8 cellular contexts compared by ENCODE assay signal in genomic region chr7:151082151-151083070, GRCh38. TPM values are rescaled to one million over a fixed set of nuclear protein-coding genes. Genes with fewer than 3 reads are reported as not detected.
DNase-seq lines count a peak whose midpoint lies in the region; ATAC-seq, FAIRE-seq and TF ChIP-seq lines count a peak whose summit lies in the region.

No MANE protein-coding gene starts in this region.

- peak overlapping the region; percentile 91 for H3K4me3 Mint-ChIP-seq in activated B cell treated with CpG ODN at 0.5 μM for 24 hours

- peak overlapping the region; percentile 75 for H3K27ac ChIP-seq in HEK293 (ENCODE audit: extremely low read depth, low read depth, low read length)
- peak overlapping the region; percentile 76 to 89 for H3K27ac ChIP-seq in small intestine (ENCODE audit: low read depth in 1 of 2, low read length in 1 of 2)

- H3K4me1 ChIP-seq in HEK293 (ENCODE audit: control insufficient read depth, insufficient read depth, low read length), result peaks cover 7% of the 10 kb centered on the region; the same call in 1 of the 2 replicates
- peaks cover 3 to 12% of the 10 kb centered on the region in 2 donors for H3K4me1 ChIP-seq in small intestine (ENCODE audit: control insufficient read depth in 2 of 2, insufficient read depth in 1 of 2, low read depth in 1 of 2, low read length in 1 of 2)

- no peaks in the 10 kb centered on the region for H3K9me3 ChIP-seq in HEK293 (ENCODE audit: control insufficient read depth, insufficient read depth, low read depth, low read length)
- no peaks in the 10 kb centered on the region for H3K9me3 ChIP-seq in small intestine (ENCODE audit: control insufficient read depth, low read depth)

- peaks cover 52% of the 10 kb centered on the region for H3K4me1 Mint-ChIP-seq in activated B cell treated with CpG ODN at 0.5 μM for 24 hours

- WGBS in small intestine, 3 donors, result 24 to 50% (median 29%) methylated on average over 35 to 42 of the region's 42 CpGs

- POLR2A ChIA-PET in HEK293 (lab: Yijun Ruan, JAX) (interaction anchor here (1.0 to 2.0 kb wide), 2 partner anchors 17 to 20 kb away, joined by 3 to 17 read pairs; no protein-coding TSS in a partner anchor), activated B cell treated with CpG ODN at 0.5 μM for 24 hours (lab: Charles Lee) (interaction anchor here (1.2 to 1.5 kb wide), 2 partner anchors 24 to 259 kb away, joined by 3 to 7 read pairs; partner anchors contain the start of gene NUB1)

- TF ChIP-seq CTCF in HEK293 (tag by site-specific recombination; IDR thresholded peaks at IDR 0.05) (no peak), activated B cell treated with CpG ODN at 0.5 μM for 24 hours (IDR thresholded peaks at IDR 0.05) (no peak)

- H3K4me3 ChIP-seq in HEK293 (ENCODE audit: low read depth, low read length) (peak overlapping the region; percentile 74), small intestine (ENCODE audit: low read depth in 1 of 2, low read length in 2 of 2) (peak overlapping the region; percentile 73 to 83)

- H3K36me3 ChIP-seq in HEK293 (ENCODE audit: control insufficient read depth in 2 of 2, insufficient read depth in 1 of 2, low read length in 2 of 2) (peaks cover 0 to 22% of the 10 kb centered on the region in 2 experiments; a peak in 1 of 3 replicates), small intestine (ENCODE audit: control insufficient read depth in 2 of 2, insufficient read depth in 2 of 2, low read length in 2 of 2) (no peaks in the 10 kb centered on the region)

- ATAC-seq in activated B cell treated with CpG ODN at 0.5 μM for 24 hours (ENCODE audit: low read depth), result no peak
- no peak for ATAC-seq in HG02885 (IDR thresholded peaks at IDR 0.05; ENCODE audit: poor library complexity, unreplicated experiment)
- no peak for ATAC-seq in GM18909 (IDR thresholded peaks at IDR 0.05; ENCODE audit: poor library complexity, unreplicated experiment)

- no peak for FAIRE-seq in small intestine (lab: Jason Lieb, UNC)

- intact Hi-C loops in activated B cell treated with CpG ODN at 0.5 μM for 24 hours (cut with micrococcal nuclease), result loop anchor here (1.0 to 10.0 kb wide), 5 partner anchors 54 to 1458 kb away; partner anchors contain the start of genes ABCB8, CHPF2, PRKAG2 and ZNF775

- CTCF ChIA-PET in HEK293 (lab: Yijun Ruan, JAX) (interaction anchor here (0.6 to 0.9 kb wide), 4 partner anchors 9 to 30 kb away, joined by 3 to 4 read pairs (median 3); no protein-coding TSS in a partner anchor), activated B cell treated with CpG ODN at 0.5 μM for 24 hours (lab: Charles Lee) (interaction anchor here (0.6 kb wide), 1 partner anchor 69 kb away, joined by 3 read pairs; no protein-coding TSS in a partner anchor)

- H3K36me3 Mint-ChIP-seq in activated B cell treated with CpG ODN at 0.5 μM for 24 hours (ENCODE audit: low read depth), result peaks cover 6% of the 10 kb centered on the region

- H3K27me3 Mint-ChIP-seq in activated B cell treated with CpG ODN at 0.5 μM for 24 hours, result peaks cover 8% of the 10 kb centered on the region

- no peaks in the 10 kb centered on the region for H3K9me3 Mint-ChIP-seq in activated B cell treated with CpG ODN at 0.5 μM for 24 hours

- no peaks in the 10 kb centered on the region for H3K27me3 ChIP-seq in small intestine (ENCODE audit: control insufficient read depth in 2 of 2, insufficient read depth in 2 of 2, low read length in 2 of 2)

- DNase-seq in activated B cell treated with CpG ODN at 0.5 μM for 24 hours, result no peak
- peak; percentile 27 for DNase-seq in hepatic stellate cell (ENCODE audit: low spot score)
- no peak for DNase-seq in small intestine
- no peak for DNase-seq in GM19240 (ENCODE audit: insufficient read length, low spot score)
- no peak for DNase-seq in Ammon's horn (ENCODE audit: low spot score)

- peak overlapping the region; percentile 90 for H3K27ac Mint-ChIP-seq in activated B cell treated with CpG ODN at 0.5 μM for 24 hours

TF ChIP-seq in HEK293, 187 proteins besides CTCF, POLR2A, EP300 and RAD21 (continues in another document):
- TF ChIP-seq ZNF2 (tag by site-specific recombination; IDR thresholded peaks at IDR 0.05) (0 out of 2 replicates have a peak, but pooled peaks have one; percentile 45), ZNF768 (tag by site-specific recombination; IDR thresholded peaks at IDR 0.05) (no peak), ZNF548 (tag by site-specific recombination; IDR thresholded peaks at IDR 0.05) (no peak), PATZ1 (tag by site-specific recombination; IDR thresholded peaks at IDR 0.05) (peak; percentile 92), ZIC2 (tag by site-specific recombination; IDR thresholded peaks at IDR 0.05) (peak; percentile 74), KLF7 (tag by site-specific recombination; IDR thresholded peaks at IDR 0.05; ENCODE audit: borderline replicate concordance) (peak; percentile 63; the same call in 1 of the 2 replicates), KLF1 (tag by site-specific recombination; IDR thresholded peaks at IDR 0.05) (peak; percentile 77; the same call in 1 of the 2 replicates), ZNF426 (tag by site-specific recombination; IDR thresholded peaks at IDR 0.05) (no peak), ZNF600 (tag by site-specific recombination; IDR thresholded peaks at IDR 0.05) (peak; percentile 75)
- TF ChIP-seq, protein P1, sequence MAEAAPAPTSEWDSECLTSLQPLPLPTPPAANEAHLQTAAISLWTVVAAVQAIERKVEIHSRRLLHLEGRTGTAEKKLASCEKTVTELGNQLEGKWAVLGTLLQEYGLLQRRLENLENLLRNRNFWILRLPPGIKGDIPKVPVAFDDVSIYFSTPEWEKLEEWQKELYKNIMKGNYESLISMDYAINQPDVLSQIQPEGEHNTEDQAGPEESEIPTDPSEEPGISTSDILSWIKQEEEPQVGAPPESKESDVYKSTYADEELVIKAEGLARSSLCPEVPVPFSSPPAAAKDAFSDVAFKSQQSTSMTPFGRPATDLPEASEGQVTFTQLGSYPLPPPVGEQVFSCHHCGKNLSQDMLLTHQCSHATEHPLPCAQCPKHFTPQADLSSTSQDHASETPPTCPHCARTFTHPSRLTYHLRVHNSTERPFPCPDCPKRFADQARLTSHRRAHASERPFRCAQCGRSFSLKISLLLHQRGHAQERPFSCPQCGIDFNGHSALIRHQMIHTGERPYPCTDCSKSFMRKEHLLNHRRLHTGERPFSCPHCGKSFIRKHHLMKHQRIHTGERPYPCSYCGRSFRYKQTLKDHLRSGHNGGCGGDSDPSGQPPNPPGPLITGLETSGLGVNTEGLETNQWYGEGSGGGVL (tag by site-specific recombination; IDR thresholded peaks at IDR 0.05), result peak; percentile 95
- TF ChIP-seq, protein P2, sequence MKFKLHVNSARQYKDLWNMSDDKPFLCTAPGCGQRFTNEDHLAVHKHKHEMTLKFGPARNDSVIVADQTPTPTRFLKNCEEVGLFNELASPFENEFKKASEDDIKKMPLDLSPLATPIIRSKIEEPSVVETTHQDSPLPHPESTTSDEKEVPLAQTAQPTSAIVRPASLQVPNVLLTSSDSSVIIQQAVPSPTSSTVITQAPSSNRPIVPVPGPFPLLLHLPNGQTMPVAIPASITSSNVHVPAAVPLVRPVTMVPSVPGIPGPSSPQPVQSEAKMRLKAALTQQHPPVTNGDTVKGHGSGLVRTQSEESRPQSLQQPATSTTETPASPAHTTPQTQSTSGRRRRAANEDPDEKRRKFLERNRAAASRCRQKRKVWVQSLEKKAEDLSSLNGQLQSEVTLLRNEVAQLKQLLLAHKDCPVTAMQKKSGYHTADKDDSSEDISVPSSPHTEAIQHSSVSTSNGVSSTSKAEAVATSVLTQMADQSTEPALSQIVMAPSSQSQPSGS (tag by site-specific recombination; IDR thresholded peaks at IDR 0.05; ENCODE audit: low read depth), result no peak
- TF ChIP-seq, protein P3, sequence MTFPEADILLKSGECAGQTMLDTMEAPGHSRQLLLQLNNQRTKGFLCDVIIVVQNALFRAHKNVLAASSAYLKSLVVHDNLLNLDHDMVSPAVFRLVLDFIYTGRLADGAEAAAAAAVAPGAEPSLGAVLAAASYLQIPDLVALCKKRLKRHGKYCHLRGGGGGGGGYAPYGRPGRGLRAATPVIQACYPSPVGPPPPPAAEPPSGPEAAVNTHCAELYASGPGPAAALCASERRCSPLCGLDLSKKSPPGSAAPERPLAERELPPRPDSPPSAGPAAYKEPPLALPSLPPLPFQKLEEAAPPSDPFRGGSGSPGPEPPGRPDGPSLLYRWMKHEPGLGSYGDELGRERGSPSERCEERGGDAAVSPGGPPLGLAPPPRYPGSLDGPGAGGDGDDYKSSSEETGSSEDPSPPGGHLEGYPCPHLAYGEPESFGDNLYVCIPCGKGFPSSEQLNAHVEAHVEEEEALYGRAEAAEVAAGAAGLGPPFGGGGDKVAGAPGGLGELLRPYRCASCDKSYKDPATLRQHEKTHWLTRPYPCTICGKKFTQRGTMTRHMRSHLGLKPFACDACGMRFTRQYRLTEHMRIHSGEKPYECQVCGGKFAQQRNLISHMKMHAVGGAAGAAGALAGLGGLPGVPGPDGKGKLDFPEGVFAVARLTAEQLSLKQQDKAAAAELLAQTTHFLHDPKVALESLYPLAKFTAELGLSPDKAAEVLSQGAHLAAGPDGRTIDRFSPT (tag by site-specific recombination; IDR thresholded peaks at IDR 0.05), result peak; percentile 35; the same call in 1 of the 2 replicates

RNA-seq across cellular contexts. Expression of gene TMUB1, which starts 0.9 kb away (rescaled TPM):
- total RNA-seq in activated B cell treated with CpG ODN at 0.5 μM for 24 hours, result 40.5 and 43.5 TPM in 2 replicates
- polyA plus RNA-seq in small intestine, result 100 to 1,000 TPM in 1 of 3 donors, 10 to 100 TPM in 2; 66.4 to 144 (median 77.4) TPM

RNA-seq across cellular contexts. Expression of gene FASTK, which starts 1.8 kb away (rescaled TPM):
- 97.6 and 103 TPM in 2 replicates for total RNA-seq in activated B cell treated with CpG ODN at 0.5 μM for 24 hours
- polyA plus RNA-seq in small intestine, result 100 to 1,000 TPM; 114 to 248 (median 139) TPM

RNA-seq across cellular contexts. Expression of gene AGAP3, which starts 3.9 kb away (rescaled TPM):
- 6.5 and 7.4 TPM in 2 replicates for total RNA-seq in activated B cell treated with CpG ODN at 0.5 μM for 24 hours
- polyA plus RNA-seq in small intestine, result 10 to 100 TPM; 46.5 to 57.9 (median 54.9) TPM

RNA-seq across cellular contexts. Expression of gene SLC4A2, which starts 23.0 kb away (rescaled TPM):
- 69.1 and 72.5 TPM in 2 replicates for total RNA-seq in activated B cell treated with CpG ODN at 0.5 μM for 24 hours
- polyA plus RNA-seq in small intestine, result 100 to 1,000 TPM in 2 of 3 donors, 10 to 100 TPM in 1; 91.5 to 132 (median 101) TPM

RNA-seq across cellular contexts. Expression of gene CDK5, which starts 24.7 kb away (rescaled TPM):
- 7.5 and 8.1 TPM in 2 replicates for total RNA-seq in activated B cell treated with CpG ODN at 0.5 μM for 24 hours
- polyA plus RNA-seq in small intestine, result 10 to 100 TPM; 10.8 to 19.7 (median 12.9) TPM
